ENCODE assay signal across 21 cellular contexts in genomic region chr2:124163825-124164224, GRCh38.
"Had no signal": no experiment of that assay in that cellular context is flagged by ENCODE, and none has a peak within 500 bp of the region (broad histone marks: within the 10 kb centered on the region; RNA-seq: fewer than 3 reads in every experiment).

No MANE protein-coding gene starts in this region.

- H3K27ac ChIP-seq: gastrocnemius medialis, lower lobe of right lung, ovary, right lobe of liver, stomach, thyroid gland had no signal

- H3K4me1 Mint-ChIP-seq: memory B cell; natural killer cell; stimulated activated effector memory CD8-positive, alpha-beta T cell treated with anti-CD3 and anti-CD28 coated beads, Interleukin-12 subunit alpha, Interleukin-12 subunit beta, amount 100 ng/mL, for 72 hours had no signal

- H3K27me3 ChIP-seq: gastrocnemius medialis, ovary, right lobe of liver, stomach, thyroid gland had no signal

- H3K9me3 ChIP-seq: gastrocnemius medialis, lower lobe of right lung, ovary, right lobe of liver, stomach, thyroid gland had no signal

- H3K27me3 Mint-ChIP-seq: effector memory CD8-positive, alpha-beta T cell; memory B cell had no signal

- H3K4me3 ChIP-seq: gastrocnemius medialis, lower lobe of right lung, ovary, right lobe of liver, stomach, thyroid gland had no signal

- H3K4me1 ChIP-seq: gastrocnemius medialis, lower lobe of right lung, right lobe of liver, thyroid gland had no signal

- H3K36me3 ChIP-seq: gastrocnemius medialis, lower lobe of right lung, ovary, right lobe of liver, stomach, thyroid gland had no signal

- DNase-seq: cerebellar nuclear complex; cortex of kidney; effector memory CD8-positive, alpha-beta T cell; gastrocnemius medialis; head of caudate nucleus; left ventricle myocardium superior; lower lobe of right lung; natural killer cell; occipital lobe; ovary; posterior cingulate gyrus; retina; right lobe of liver; stimulated activated CD4-positive, alpha-beta T cell treated with anti-CD3 and anti-CD28 coated beads, Interleukin-2, amount 100 ng/mL, for 24 hours; stimulated activated CD4-positive, alpha-beta T cell treated with anti-CD3 and anti-CD28 coated beads, Interleukin-4, amount 100 ng/mL, for 24 hours; stimulated activated naive CD4-positive, alpha-beta T cell treated with Interleukin-2 at 50 U/mL for 16 hours; stomach; thyroid gland; trophoblast cell had no signal

- H3K27ac Mint-ChIP-seq: effector memory CD8-positive, alpha-beta T cell; memory B cell; natural killer cell; stimulated activated effector memory CD8-positive, alpha-beta T cell treated with anti-CD3 and anti-CD28 coated beads, Interleukin-12 subunit alpha, Interleukin-12 subunit beta, amount 100 ng/mL, for 72 hours had no signal

- H3K4me3 Mint-ChIP-seq: effector memory CD8-positive, alpha-beta T cell; memory B cell; natural killer cell; stimulated activated effector memory CD8-positive, alpha-beta T cell treated with anti-CD3 and anti-CD28 coated beads, Interleukin-12 subunit alpha, Interleukin-12 subunit beta, amount 100 ng/mL, for 72 hours had no signal

- H3K36me3 Mint-ChIP-seq: memory B cell; natural killer cell; stimulated activated effector memory CD8-positive, alpha-beta T cell treated with anti-CD3 and anti-CD28 coated beads, Interleukin-12 subunit alpha, Interleukin-12 subunit beta, amount 100 ng/mL, for 72 hours had no signal

- ATAC-seq: effector memory CD8-positive, alpha-beta T cell; gastrocnemius medialis; left ventricle myocardium superior; lower lobe of right lung; natural killer cell; right lobe of liver; stimulated activated effector memory CD8-positive, alpha-beta T cell treated with anti-CD3 and anti-CD28 coated beads, Interleukin-12 subunit alpha, Interleukin-12 subunit beta, amount 100 ng/mL, for 72 hours had no signal
